In genomic region chr15:42450434-42450790, GRCh38 we compare ENCODE assay signal across 18 cellular contexts. TPM values are rescaled to one million over a fixed set of nuclear protein-coding genes. Genes with fewer than 3 reads are reported as not detected.
DNase-seq lines count a peak whose midpoint lies in the region; ATAC-seq and TF ChIP-seq lines count a peak whose summit lies in the region.
"Had no signal": no experiment of that assay in that cellular context is flagged by ENCODE, and none has a peak within 500 bp of the region (broad histone marks: within the 10 kb centered on the region; RNA-seq: fewer than 3 reads in every experiment).

No MANE protein-coding gene starts in this region.

- H3K4me3 Mint-ChIP-seq in Caco-2 (ENCODE audit: unreplicated experiment) (no peak overlapping the region), T-helper 17 cell (no peak overlapping the region)
- H3K4me3 Mint-ChIP-seq: CD14-positive monocyte, H9, IgD-negative memory B cell had no signal

- H3K9me3 Mint-ChIP-seq in Caco-2 (ENCODE audit: unreplicated experiment), result no peaks in the 10 kb centered on the region
- H3K9me3 Mint-ChIP-seq: CD14-positive monocyte, H9, IgD-negative memory B cell had no signal

- H3K9me3 ChIP-seq in A673 (ENCODE audit: low read depth, low read length, poor library complexity, severe bottlenecking) (no peaks in the 10 kb centered on the region), Caco-2 (no peaks in the 10 kb centered on the region), left lung (no peaks in the 10 kb centered on the region), psoas muscle (no peaks in the 10 kb centered on the region), T-helper 17 cell (ENCODE audit: control insufficient read depth, low read length, poor library complexity, severe bottlenecking) (no peaks in the 10 kb centered on the region)
- H3K9me3 ChIP-seq: Peyer's patch had no signal

- H3K27ac Mint-ChIP-seq in Caco-2 (ENCODE audit: unreplicated experiment) (no peak overlapping the region), T-helper 17 cell (no peak overlapping the region)
- H3K27ac Mint-ChIP-seq: CD14-positive monocyte, IgD-negative memory B cell had no signal

- ATAC-seq in left lung (peak; percentile 62), psoas muscle (no peak), T-helper 17 cell (no peak)

- H3K36me3 ChIP-seq in A673 (ENCODE audit: insufficient read depth, low read length, poor library complexity, severe bottlenecking) (peaks cover 35% of the 10 kb centered on the region), Caco-2 (ENCODE audit: control insufficient read depth, insufficient read depth, low read length) (no peaks in the 10 kb centered on the region), left lung (peaks cover 0 to 84% of the 10 kb centered on the region in 2 donors), psoas muscle (ENCODE audit: insufficient read depth in 1 of 2, low read depth in 1 of 2) (peaks cover 4 to 58% of the 10 kb centered on the region in 2 donors)

- TSS peak; percentile 60 for BruUV-seq in A673 (replicated peaks; lab: Mats Ljungman, UMichigan)
- BruUV-seq in Caco-2 (replicated peaks; lab: Mats Ljungman, UMichigan), result TSS peak; percentile 58

- no peak overlapping the region for H3K27ac ChIP-seq in A673 (ENCODE audit: low read depth, low read length, poor library complexity, severe bottlenecking)
- peak overlapping the region; percentile 37 to 49 for H3K27ac ChIP-seq in left lung
- H3K27ac ChIP-seq in psoas muscle, result peak overlapping the region; percentile 90
- H3K27ac ChIP-seq: Peyer's patch had no signal

- H3K4me3 ChIP-seq in A673 (ENCODE audit: low read depth, low read length, poor library complexity, severe bottlenecking) (no peak overlapping the region), Caco-2 (ENCODE audit: low read depth, low read length) (no peak overlapping the region), left lung (no peak overlapping the region), psoas muscle (peak overlapping the region; percentile 57)
- H3K4me3 ChIP-seq: Peyer's patch had no signal

- H3K4me1 Mint-ChIP-seq in Caco-2 (ENCODE audit: low read depth, unreplicated experiment) (no peaks in the 10 kb centered on the region), T-helper 17 cell (peaks cover 10% of the 10 kb centered on the region)
- H3K4me1 Mint-ChIP-seq: CD14-positive monocyte, H9, IgD-negative memory B cell had no signal

- CTCF ChIA-PET in A673 (lab: Charles Lee) (no interaction called here), Caco-2 (lab: Charles Lee) (interaction anchor here (0.9 kb wide), 1 partner anchor 606 kb away, joined by 3 read pairs; no protein-coding TSS in a partner anchor)

- intact Hi-C loops in A673 (cut with micrococcal nuclease; ENCODE audit: unreplicated experiment) (no loop called here), Caco-2 (cut with micrococcal nuclease; ENCODE audit: unreplicated experiment) (no loop called here), left lung (cut with DNase I) (no loop called here), psoas muscle (cut with DNase I) (no loop called here)

- DNase-seq in A673 (ENCODE audit: low spot score) (no peak), Caco-2 (no peak), left lung (no peak), psoas muscle (no peak), D341Med (ENCODE audit: low spot score) (no peak), HuH-7.5 (ENCODE audit: low spot score) (no peak), T-helper 17 cell (no peak)
- DNase-seq: GF-D8, H9, Kasumi-1, NCI-H1092 treated with DMSO at 0.1 percent for 48 hours, NCI-H146, NCI-H2029 treated with DMSO at 0.1 percent for 48 hours, NCI-H2171, NCI-H526, Peyer's patch had no signal

- H3K36me3 Mint-ChIP-seq in Caco-2 (ENCODE audit: insufficient read depth, unreplicated experiment) (peaks cover 38% of the 10 kb centered on the region), T-helper 17 cell (ENCODE audit: low read depth) (peaks cover 15% of the 10 kb centered on the region)

- POLR2A ChIA-PET in A673 (lab: Charles Lee; ENCODE audit: low non-redundant PET), result no interaction called here
- POLR2A ChIA-PET in Caco-2 (lab: Charles Lee), result no interaction called here

- H3K27me3 ChIP-seq in A673 (replicated peaks; ENCODE audit: insufficient read depth, low read depth, low read length, poor library complexity) (no peaks in the 10 kb centered on the region), Caco-2 (replicated peaks; ENCODE audit: control insufficient read depth, insufficient read depth, low read length) (no peaks in the 10 kb centered on the region), left lung (no peaks in the 10 kb centered on the region), psoas muscle (ENCODE audit: insufficient read depth in 3 of 3, low read length in 2 of 3) (no peaks in the 10 kb centered on the region)
- H3K27me3 ChIP-seq: Peyer's patch had no signal

- H3K4me1 ChIP-seq in A673 (ENCODE audit: insufficient read depth, low read length, poor library complexity, severe bottlenecking) (peaks cover under 1% of the 10 kb centered on the region), Caco-2 (no peaks in the 10 kb centered on the region), left lung (peaks cover 0 to 9% of the 10 kb centered on the region in 2 donors), psoas muscle (peaks cover 73% of the 10 kb centered on the region)
- H3K4me1 ChIP-seq: Peyer's patch had no signal

- no peak for TF ChIP-seq CTCF in A673 (conservative IDR thresholded peaks at IDR 0.05; ENCODE audit: low read depth, low read length)
- no peak for TF ChIP-seq CTCF in Caco-2 (IDR thresholded peaks at IDR 0.05; ENCODE audit: insufficient read depth in 1 of 2, low read depth in 1 of 2, low read length in 1 of 2, severe bottlenecking in 1 of 2, unreplicated experiment in 1 of 2)
- no peak for TF ChIP-seq CTCF in left lung (IDR thresholded peaks at IDR 0.05)
- TF ChIP-seq CTCF in psoas muscle (IDR thresholded peaks at IDR 0.05), result no peak

- H3K27me3 Mint-ChIP-seq in Caco-2 (ENCODE audit: insufficient read depth, unreplicated experiment), result no peaks in the 10 kb centered on the region
- no peaks in the 10 kb centered on the region for H3K27me3 Mint-ChIP-seq in T-helper 17 cell
- H3K27me3 Mint-ChIP-seq: IgD-negative memory B cell had no signal

- WGBS in psoas muscle, 3 donors, result 75 to 91% (median 87%) methylated on average over 4 of the region's 4 CpGs

RNA-seq across cellular contexts. Expression of gene ZNF106, which starts 40.5 kb away (rescaled TPM):
- 98.1 and 102 TPM in 2 replicates for total RNA-seq in A673 (2021)
- 47.8 and 51.4 TPM in 2 replicates for total RNA-seq in Caco-2 (2022)
- total RNA-seq in left lung, result 100 to 1,000 TPM in 1 of 2 donors, 10 to 100 TPM in 1; 93.1 to 106 TPM
- 100 to 1,000 TPM; 520 to 768 (median 704) TPM for total RNA-seq in psoas muscle
- polyA plus RNA-seq in psoas muscle, result 100 to 1,000 TPM in 2 of 3 donors, 10 to 100 TPM in 1; 76.1 to 617 (median 125) TPM
- total RNA-seq in T-helper 17 cell, result 10 to 100 TPM; 29.7 to 39.8 TPM

RNA-seq across cellular contexts. Expression of gene SNAP23, which starts 45.0 kb away (rescaled TPM):
- total RNA-seq in A673 (2021), result 112 and 124 TPM in 2 replicates
- total RNA-seq in Caco-2 (2022), result 92.2 and 97.5 TPM in 2 replicates
- total RNA-seq in left lung, result 10 to 100 TPM; 89.9 to 96.3 TPM
- total RNA-seq in psoas muscle, result 10 to 100 TPM; 21.9 to 42.2 (median 31.6) TPM
- 10 to 100 TPM; 12.9 to 17.4 (median 17.2) TPM for polyA plus RNA-seq in psoas muscle
- total RNA-seq in T-helper 17 cell, result 10 to 100 TPM; 52.6 to 80.7 TPM
